Comparison of ENCODE assay signal across 9 cellular contexts in genomic region chr12:13044002-13044858, GRCh38.
DNase-seq lines count a peak whose midpoint lies in the region; ATAC-seq and TF ChIP-seq lines count a peak whose summit lies in the region.
"Had no signal": no experiment of that assay in that cellular context is flagged by ENCODE, and none has a peak within 500 bp of the region (broad histone marks: within the 10 kb centered on the region; RNA-seq: fewer than 3 reads in every experiment).

Gene FAM234B, plus strand, starts transcription at chr12:13044381. Its CDS starts 23 bp downstream, at chr12:13044404.

- peak; percentile 88 for ATAC-seq in HG03442 (IDR thresholded peaks at IDR 0.05; ENCODE audit: unreplicated experiment)

- H3K9me3 ChIP-seq in mucosa of rectum (ENCODE audit: control insufficient read depth in 2 of 2, low read length in 2 of 2): no peaks in the 10 kb centered on the region

- H3K36me3 ChIP-seq in mucosa of rectum (ENCODE audit: control insufficient read depth in 2 of 2, insufficient read depth in 2 of 2, low read length in 2 of 2): no peaks in the 10 kb centered on the region

- DNase-seq in C1 segment of cervical spinal cord (lab: John Stamatoyannopoulos, UW): peak in 13 of 14 donors; percentile 14 to 83 (median 63)
- DNase-seq in GM19238 (ENCODE audit: insufficient read length, low spot score): peak; percentile 73
- peak; percentile 44 to 47 for DNase-seq in NOMO-1 (lab: John Stamatoyannopoulos, UW; ENCODE audit: unreplicated experiment in 2 of 2)
- peak; percentile 63 for DNase-seq in activated T-cell treated with anti-CD3 and anti-CD28 coated beads for 4 hours
- DNase-seq in erythroblast (lab: John Stamatoyannopoulos, UW): peak; percentile 80 to 87
- peak; percentile 68 for DNase-seq in stimulated activated CD8-positive, alpha-beta memory T cell treated with anti-CD3 and anti-CD28 coated beads, Interleukin-4, amount 100 ng/mL, for 24 hours (ENCODE audit: low read depth)

- TF ChIP-seq POLR2A in erythroblast (IDR thresholded peaks at IDR 0.05; ENCODE audit: low read length): peak; percentile 27

- H3K4me3 ChIP-seq in mucosa of rectum (ENCODE audit: low read length in 2 of 2): peak within 1 kb of the TSS; percentile 80 to 86

- no peak within 1 kb of the TSS for H3K27ac ChIP-seq in mucosa of rectum (ENCODE audit: low read depth in 2 of 2, low read length in 2 of 2)
- H3K27ac ChIP-seq: epithelial cell of prostate had no signal

- peak within 1 kb of the TSS; percentile 34 to 67 for H3K9ac ChIP-seq in mucosa of rectum (ENCODE audit: low read depth in 1 of 2, low read length in 2 of 2)

- H3K27me3 ChIP-seq in mucosa of rectum (ENCODE audit: control insufficient read depth in 2 of 2, insufficient read depth in 2 of 2, low read length in 2 of 2): peaks cover 13 to 55% of the 10 kb centered on the region in 2 donors

- peaks cover 13 to 18% of the 10 kb centered on the region in 2 donors for H3K4me1 ChIP-seq in mucosa of rectum (ENCODE audit: control insufficient read depth in 2 of 2, insufficient read depth in 2 of 2, low read length in 2 of 2)
